ENCODE assay signal across 13 cellular contexts in genomic region chr12:6630696-6631095, GRCh38. TPM values are rescaled to one million over a fixed set of nuclear protein-coding genes. Genes with fewer than 3 reads are reported as not detected.
DNase-seq lines count a peak whose midpoint lies in the region; ATAC-seq, FAIRE-seq and TF ChIP-seq lines count a peak whose summit lies in the region.
"Had no signal": no experiment of that assay in that cellular context is flagged by ENCODE, and none has a peak within 500 bp of the region (broad histone marks: within the 10 kb centered on the region; RNA-seq: fewer than 3 reads in every experiment).

No MANE protein-coding gene starts in this region.

- H3K36me3 Mint-ChIP-seq in T-helper 1 cell treated with Interleukin-12 subunit alpha and Interleukin-12 subunit beta and Interleukin-4 antibody, amounts not matched to agents 30 μg/mL and 1 μg/mL, for 36 hours (ENCODE audit: low read depth), result peaks cover 2% of the 10 kb centered on the region
- H3K36me3 Mint-ChIP-seq in natural killer cell, result no peaks in the 10 kb centered on the region

- no peak for TF ChIP-seq RAD21 in K562 (CRISPR knock-in tag; conservative IDR thresholded peaks at IDR 0.05 in 1 of 2, IDR thresholded peaks at IDR 0.05 in 1 of 2)

- peaks cover 41% of the 10 kb centered on the region for H3K4me1 Mint-ChIP-seq in T-helper 1 cell treated with Interleukin-12 subunit alpha and Interleukin-12 subunit beta and Interleukin-4 antibody, amounts not matched to agents 30 μg/mL and 1 μg/mL, for 36 hours (ENCODE audit: low read depth)
- H3K4me1 Mint-ChIP-seq in natural killer cell, result peaks cover 63 to 69% of the 10 kb centered on the region in 2 donors

- H3K27me3 Mint-ChIP-seq in T-helper 1 cell treated with Interleukin-12 subunit alpha and Interleukin-12 subunit beta and Interleukin-4 antibody, amounts not matched to agents 30 μg/mL and 1 μg/mL, for 36 hours (ENCODE audit: low read depth), result no peaks in the 10 kb centered on the region
- no peaks in the 10 kb centered on the region for H3K27me3 Mint-ChIP-seq in natural killer cell (ENCODE audit: low read depth in 2 of 2)

- H3K27me3 ChIP-seq in K562 (ENCODE audit: control insufficient read depth in 2 of 2, insufficient read depth in 2 of 2, low read length in 2 of 2), result no peaks in the 10 kb centered on the region
- no peaks in the 10 kb centered on the region for H3K27me3 ChIP-seq in thyroid gland

- H3K9ac ChIP-seq in K562 (ENCODE audit: insufficient read depth in 1 of 2, low read depth in 2 of 2, low read length in 2 of 2), result no peak overlapping the region

- peak overlapping the region; percentile 96 for H3K27ac Mint-ChIP-seq in T-helper 1 cell treated with Interleukin-12 subunit alpha and Interleukin-12 subunit beta and Interleukin-4 antibody, amounts not matched to agents 30 μg/mL and 1 μg/mL, for 36 hours
- H3K27ac Mint-ChIP-seq in natural killer cell, result peak overlapping the region; percentile 95 to 99

- no peaks in the 10 kb centered on the region for H3K36me3 ChIP-seq in K562 (ENCODE audit: control insufficient read depth, insufficient read depth, low read length)
- no peaks in the 10 kb centered on the region for H3K36me3 ChIP-seq in thyroid gland

- H3K27ac ChIP-seq in K562 (ENCODE audit: extremely low read depth, low read depth, low read length), result no peak overlapping the region
- H3K27ac ChIP-seq in thyroid gland, result no peak overlapping the region

- H3K9me3 ChIP-seq in K562 (replicated peaks; ENCODE audit: control insufficient read depth, insufficient read depth, low read depth, low read length) (no peaks in the 10 kb centered on the region), thyroid gland (no peaks in the 10 kb centered on the region)

- H3K4me3 ChIP-seq in K562 (no peak overlapping the region), thyroid gland (replicated peaks in 1 of 3) (no peak overlapping the region)

- intact Hi-C loops in K562 (cut with micrococcal nuclease) (no loop called here), natural killer cell (cut with micrococcal nuclease) (no loop called here), thyroid gland (cut with DNase I) (no loop called here)

- H3K4me2 ChIP-seq in K562 (ENCODE audit: insufficient read depth, low read length), result no peak overlapping the region

- no peaks in the 10 kb centered on the region for H3K9me1 ChIP-seq in K562 (ENCODE audit: control insufficient read depth, insufficient read depth, low read length)

- ATAC-seq in K562, result no peak
- no peak for ATAC-seq in natural killer cell

- FAIRE-seq in K562 (lab: Jason Lieb, UNC), result no peak
- FAIRE-seq: islet of Langerhans had no signal

- H3K4me1 ChIP-seq in K562 (replicated peaks in 1 of 2; ENCODE audit: control insufficient read depth in 2 of 2, insufficient read depth in 2 of 2, low read length in 2 of 2), result peaks cover 14 to 31% of the 10 kb centered on the region in 2 experiments; a peak in 4 of 5 replicates
- peaks cover 0 to 17% of the 10 kb centered on the region in 2 donors for H3K4me1 ChIP-seq in thyroid gland

- 88% methylated on average over 7 of the region's 7 CpGs for WGBS in K562 (ENCODE audit: insufficient coverage, low coverage, missing lambda C conversion rate)
- 64 to 66% methylated on average over 7 of the region's 7 CpGs for WGBS in thyroid gland, 2 donors

- CTCF ChIA-PET in K562 (lab: Yijun Ruan, JAX; ENCODE audit: low intra/inter-chr PET ratio), result no interaction called here

- no peaks in the 10 kb centered on the region for H3K9me3 Mint-ChIP-seq in T-helper 1 cell treated with Interleukin-12 subunit alpha and Interleukin-12 subunit beta and Interleukin-4 antibody, amounts not matched to agents 30 μg/mL and 1 μg/mL, for 36 hours
- H3K9me3 Mint-ChIP-seq in natural killer cell, result no peaks in the 10 kb centered on the region

- peak overlapping the region; percentile 74 for H3K4me3 Mint-ChIP-seq in T-helper 1 cell treated with Interleukin-12 subunit alpha and Interleukin-12 subunit beta and Interleukin-4 antibody, amounts not matched to agents 30 μg/mL and 1 μg/mL, for 36 hours
- peak overlapping the region; percentile 97 for H3K4me3 Mint-ChIP-seq in natural killer cell

- TF ChIP-seq POLR2A in K562 (conservative IDR thresholded peaks at IDR 0.05), result no peak
- TF ChIP-seq POLR2A in thyroid gland (IDR thresholded peaks at IDR 0.05), result no peak

- POLR2A ChIA-PET in K562 (lab: Yijun Ruan, JAX), result no interaction called here

- no peaks in the 10 kb centered on the region for H4K20me1 ChIP-seq in K562 (replicated peaks; ENCODE audit: control insufficient read depth, insufficient read depth, low read length)

- H2AFZ ChIP-seq in K562 (ENCODE audit: low read depth, low read length), result no peak overlapping the region

- in situ Hi-C loops in K562 (cut with MboI), result no loop called here

- TF ChIP-seq CTCF in K562 (IDR thresholded peaks at IDR 0.05 in 2 of 3, conservative IDR thresholded peaks at IDR 0.05 in 1 of 3; ENCODE audit: insufficient read depth in 2 of 3, low read depth in 1 of 3, low read length in 3 of 3), result no peak
- no peak for TF ChIP-seq CTCF in natural killer cell (IDR thresholded peaks at IDR 0.05)
- no peak for TF ChIP-seq CTCF in thyroid gland (IDR thresholded peaks at IDR 0.05)

- BruUV-seq in K562 (replicated peaks; lab: Mats Ljungman, UMichigan), result no TSS peak

- peaks cover 19% of the 10 kb centered on the region for H3K79me2 ChIP-seq in K562 (ENCODE audit: control insufficient read depth, insufficient read depth, low read length)

- DNase-seq in T-helper 1 cell (no peak), NCI-H446 treated with DMSO at 0.1 percent for 48 hours (lab: John Stamatoyannopoulos, UW) (peak; percentile 35), K562 (ENCODE audit: extremely low read depth in 1 of 4, low spot score in 3 of 4) (no peak), natural killer cell (no peak), mucosa of gallbladder (ENCODE audit: low spot score) (no peak), thyroid gland (no peak), GM19238 (ENCODE audit: insufficient read length, low spot score) (no peak)
- DNase-seq: 8988T, DND-41, nucleus accumbens, SW 1271 had no signal

- no peak for TF ChIP-seq EP300 in K562 (IDR thresholded peaks at IDR 0.05; ENCODE audit: low read length)

RNA-seq across cellular contexts. Expression of gene LPAR5, which starts 5.1 kb away (rescaled TPM):
- total RNA-seq in K562 (2011; cell fraction: chromatin; rRNA removed; ENCODE audit: low replicate concordance), result 14.4 and 32.5 TPM in 2 replicates
- total RNA-seq in K562 (2011; cell fraction: nucleolus; rRNA removed), result 19.1 and 26.3 TPM in 2 replicates
- total RNA-seq in K562 (2011; cell fraction: nucleoplasm; rRNA removed), result 20.8 and 27.5 TPM in 2 replicates
- total RNA-seq in K562 (2014; rRNA removed), result 3.6 and 4.9 TPM in 2 replicates
- total RNA-seq in K562 (2014; rRNA removed; fragmentation: Illumina TruSeq; extraction: Trizol), result 3.0 and 3.5 TPM in 2 replicates
- 2.7 and 2.8 TPM in 2 replicates for total RNA-seq in K562 (2015; rRNA removed; fragmentation: Illumina TruSeq; extraction: Trizol)
- total RNA-seq in K562 (2021), result 9.2 and 11.7 TPM in 2 replicates
- 5.8 and 7.8 TPM in 2 replicates for polyA plus RNA-seq in K562 (2011; rRNA removed)
- 14.8 and 50.1 TPM in 2 replicates for polyA plus RNA-seq in K562 (2011; cell fraction: cytosol; rRNA removed)
- 5.8 and 13.2 TPM in 2 replicates for polyA plus RNA-seq in K562 (2011; cell fraction: nucleus; rRNA removed)
- polyA plus RNA-seq in K562 (2012), result 8.5 and 9.4 TPM in 2 replicates
- polyA plus RNA-seq in K562 (2014; fragmentation: Illumina TruSeq; extraction: Trizol), result 7.0 and 9.9 TPM in 2 replicates
- 1 to 10 TPM; 1.3 to 2.3 TPM for polyA plus RNA-seq in K562 (2014; fragmentation: Nextera tagmentation; extraction: Ambion mirVana)
- 5.6 and 5.9 TPM in 2 replicates for polyA plus RNA-seq in K562 (2014; rRNA removed)
- polyA minus RNA-seq in K562 (2011; rRNA and poly(A)+ RNA removed), result 4.6 and 7.8 TPM in 2 replicates
- 11.7 and 16.4 TPM in 2 replicates for polyA minus RNA-seq in K562 (2011; cell fraction: cytosol; rRNA and poly(A)+ RNA removed)
- 3.6 and 4.7 TPM in 2 replicates for polyA minus RNA-seq in K562 (2011; cell fraction: nucleus; rRNA and poly(A)+ RNA removed)
- 10 to 100 TPM in 2 of 3 donors, 1 to 10 TPM in 1; 10.0 to 27.8 (median 17.3) TPM for total RNA-seq in natural killer cell
- 15.0 TPM for total RNA-seq in mucosa of gallbladder
- 1 to 10 TPM in 3 of 4 donors, under 1 TPM in 1; 0.78 to 8.1 (median 3.5) TPM for total RNA-seq in thyroid gland

RNA-seq across cellular contexts. Expression of gene ACRBP, which starts 16.5 kb away (rescaled TPM):
- 10.1 and 27.0 TPM in 2 replicates for total RNA-seq in K562 (2011; cell fraction: chromatin; rRNA removed; ENCODE audit: low replicate concordance)
- 11.7 and 20.7 TPM in 2 replicates for total RNA-seq in K562 (2011; cell fraction: nucleolus; rRNA removed)
- total RNA-seq in K562 (2011; cell fraction: nucleoplasm; rRNA removed), result 12.6 and 15.5 TPM in 2 replicates
- 5.3 and 10.5 TPM in 2 replicates for total RNA-seq in K562 (2014; rRNA removed)
- total RNA-seq in K562 (2014; rRNA removed; fragmentation: Illumina TruSeq; extraction: Trizol), result 5.5 and 7.9 TPM in 2 replicates
- total RNA-seq in K562 (2015; rRNA removed; fragmentation: Illumina TruSeq; extraction: Trizol), result 3.1 and 3.5 TPM in 2 replicates
- 16.8 and 18.0 TPM in 2 replicates for total RNA-seq in K562 (2021)
- 13.2 and 28.6 TPM in 2 replicates for polyA plus RNA-seq in K562 (2011; rRNA removed)
- polyA plus RNA-seq in K562 (2011; cell fraction: cytosol; rRNA removed), result 12.3 and 15.6 TPM in 2 replicates
- polyA plus RNA-seq in K562 (2011; cell fraction: nucleus; rRNA removed), result 79.2 and 89.4 TPM in 2 replicates
- 13.4 and 22.7 TPM in 2 replicates for polyA plus RNA-seq in K562 (2012)
- 7.2 and 8.4 TPM in 2 replicates for polyA plus RNA-seq in K562 (2014; fragmentation: Illumina TruSeq; extraction: Trizol)
- polyA plus RNA-seq in K562 (2014; fragmentation: Nextera tagmentation; extraction: Ambion mirVana), result 10 to 100 TPM; 23.1 to 31.8 TPM
- 4.4 and 6.7 TPM in 2 replicates for polyA plus RNA-seq in K562 (2014; rRNA removed)
- polyA minus RNA-seq in K562 (2011; rRNA and poly(A)+ RNA removed), result 4.0 and 4.5 TPM in 2 replicates
- 5.4 and 7.3 TPM in 2 replicates for polyA minus RNA-seq in K562 (2011; cell fraction: cytosol; rRNA and poly(A)+ RNA removed)
- polyA minus RNA-seq in K562 (2011; cell fraction: nucleus; rRNA and poly(A)+ RNA removed), result 4.4 and 11.2 TPM in 2 replicates
- total RNA-seq in natural killer cell, result 10 to 100 TPM in 1 of 3 donors, 1 to 10 TPM in 2; 2.1 to 12.2 (median 4.7) TPM
- 9.8 TPM for total RNA-seq in mucosa of gallbladder
- 10 to 100 TPM in 2 of 4 donors, 1 to 10 TPM in 2; 8.9 to 11.4 (median 10.4) TPM for total RNA-seq in thyroid gland

RNA-seq across cellular contexts. Expression of gene CHD4, which starts 23.5 kb away (rescaled TPM):
- total RNA-seq in K562 (2011; cell fraction: chromatin; rRNA removed; ENCODE audit: low replicate concordance), result 526 and 534 TPM in 2 replicates
- total RNA-seq in K562 (2011; cell fraction: nucleolus; rRNA removed), result 244 and 272 TPM in 2 replicates
- total RNA-seq in K562 (2011; cell fraction: nucleoplasm; rRNA removed), result 296 and 379 TPM in 2 replicates
- total RNA-seq in K562 (2014; rRNA removed) (392 and 404 TPM in 2 replicates), K562 (2014; rRNA removed; fragmentation: Illumina TruSeq; extraction: Trizol) (231 and 265 TPM in 2 replicates), K562 (2015; rRNA removed; fragmentation: Illumina TruSeq; extraction: Trizol) (271 and 272 TPM in 2 replicates), K562 (2021) (353 and 384 TPM in 2 replicates), natural killer cell (100 to 1,000 TPM; 568 to 795 (median 658) TPM), mucosa of gallbladder (220 TPM), thyroid gland (100 to 1,000 TPM; 152 to 337 (median 263) TPM)
- polyA plus RNA-seq in K562 (2011; rRNA removed) (119 and 126 TPM in 2 replicates), K562 (2014; fragmentation: Illumina TruSeq; extraction: Trizol) (346 and 375 TPM in 2 replicates), K562 (2014; fragmentation: Nextera tagmentation; extraction: Ambion mirVana) (10 to 100 TPM; 82.1 to 90.3 TPM), K562 (2014; rRNA removed) (211 and 214 TPM in 2 replicates)
- polyA plus RNA-seq in K562 (2011; cell fraction: cytosol; rRNA removed), result 151 and 165 TPM in 2 replicates
- 184 and 336 TPM in 2 replicates for polyA plus RNA-seq in K562 (2011; cell fraction: nucleus; rRNA removed)
- 162 and 218 TPM in 2 replicates for polyA plus RNA-seq in K562 (2012)
- 272 and 274 TPM in 2 replicates for polyA minus RNA-seq in K562 (2011; rRNA and poly(A)+ RNA removed)
- polyA minus RNA-seq in K562 (2011; cell fraction: cytosol; rRNA and poly(A)+ RNA removed), result 222 and 251 TPM in 2 replicates
- polyA minus RNA-seq in K562 (2011; cell fraction: nucleus; rRNA and poly(A)+ RNA removed), result 81.5 and 99.4 TPM in 2 replicates

RNA-seq across cellular contexts. Expression of gene ING4, which starts 32.2 kb away (rescaled TPM):
- total RNA-seq in K562 (2011; cell fraction: chromatin; rRNA removed; ENCODE audit: low replicate concordance), result 36.0 and 36.8 TPM in 2 replicates
- 22.8 and 26.7 TPM in 2 replicates for total RNA-seq in K562 (2011; cell fraction: nucleolus; rRNA removed)
- 20.7 and 22.2 TPM in 2 replicates for total RNA-seq in K562 (2011; cell fraction: nucleoplasm; rRNA removed)
- total RNA-seq in K562 (2014; rRNA removed) (12.8 and 15.7 TPM in 2 replicates), K562 (2014; rRNA removed; fragmentation: Illumina TruSeq; extraction: Trizol) (16.4 and 19.7 TPM in 2 replicates), K562 (2015; rRNA removed; fragmentation: Illumina TruSeq; extraction: Trizol) (11.0 and 11.6 TPM in 2 replicates), K562 (2021) (13.0 and 14.0 TPM in 2 replicates), natural killer cell (10 to 100 TPM; 29.9 to 40.9 (median 30.2) TPM), mucosa of gallbladder (58.0 TPM), thyroid gland (10 to 100 TPM; 52.7 to 85.1 (median 67.2) TPM)
- polyA plus RNA-seq in K562 (2011; rRNA removed) (30.2 and 32.1 TPM in 2 replicates), K562 (2014; fragmentation: Illumina TruSeq; extraction: Trizol) (27.3 and 28.4 TPM in 2 replicates), K562 (2014; fragmentation: Nextera tagmentation; extraction: Ambion mirVana) (1 to 10 TPM; 6.6 to 8.4 TPM), K562 (2014; rRNA removed) (23.8 and 23.9 TPM in 2 replicates)
- 16.1 and 24.2 TPM in 2 replicates for polyA plus RNA-seq in K562 (2011; cell fraction: cytosol; rRNA removed)
- polyA plus RNA-seq in K562 (2011; cell fraction: nucleus; rRNA removed), result 66.6 and 104 TPM in 2 replicates
- 18.1 and 28.0 TPM in 2 replicates for polyA plus RNA-seq in K562 (2012)
- polyA minus RNA-seq in K562 (2011; rRNA and poly(A)+ RNA removed), result 10.8 and 11.3 TPM in 2 replicates
- polyA minus RNA-seq in K562 (2011; cell fraction: cytosol; rRNA and poly(A)+ RNA removed), result 4.6 and 5.0 TPM in 2 replicates
- polyA minus RNA-seq in K562 (2011; cell fraction: nucleus; rRNA and poly(A)+ RNA removed), result 5.0 and 12.2 TPM in 2 replicates

RNA-seq across cellular contexts. Expression of gene ZNF384, which starts 58.5 kb away (rescaled TPM):
- 96.1 and 146 TPM in 2 replicates for total RNA-seq in K562 (2011; cell fraction: chromatin; rRNA removed; ENCODE audit: low replicate concordance)
- total RNA-seq in K562 (2011; cell fraction: nucleolus; rRNA removed), result 75.5 and 81.2 TPM in 2 replicates
- 65.2 and 76.0 TPM in 2 replicates for total RNA-seq in K562 (2011; cell fraction: nucleoplasm; rRNA removed)
- 9.6 and 21.4 TPM in 2 replicates for total RNA-seq in K562 (2014; rRNA removed)
- total RNA-seq in K562 (2014; rRNA removed; fragmentation: Illumina TruSeq; extraction: Trizol), result 16.4 and 21.3 TPM in 2 replicates
- total RNA-seq in K562 (2015; rRNA removed; fragmentation: Illumina TruSeq; extraction: Trizol), result 20.2 and 21.6 TPM in 2 replicates
- 34.3 and 36.9 TPM in 2 replicates for total RNA-seq in K562 (2021)
- 38.2 and 51.4 TPM in 2 replicates for polyA plus RNA-seq in K562 (2011; rRNA removed)
- polyA plus RNA-seq in K562 (2011; cell fraction: cytosol; rRNA removed), result 35.9 and 44.8 TPM in 2 replicates
- polyA plus RNA-seq in K562 (2011; cell fraction: nucleus; rRNA removed), result 99.6 and 126 TPM in 2 replicates
- polyA plus RNA-seq in K562 (2012), result 41.7 and 43.3 TPM in 2 replicates
- polyA plus RNA-seq in K562 (2014; fragmentation: Illumina TruSeq; extraction: Trizol), result 62.1 and 64.8 TPM in 2 replicates
- under 1 TPM; 0.36 to 0.42 TPM for polyA plus RNA-seq in K562 (2014; fragmentation: Nextera tagmentation; extraction: Ambion mirVana)
- polyA plus RNA-seq in K562 (2014; rRNA removed), result 29.1 and 39.4 TPM in 2 replicates
- polyA minus RNA-seq in K562 (2011; rRNA and poly(A)+ RNA removed), result 35.3 and 38.2 TPM in 2 replicates
- 27.3 and 34.6 TPM in 2 replicates for polyA minus RNA-seq in K562 (2011; cell fraction: cytosol; rRNA and poly(A)+ RNA removed)
- 30.6 and 48.9 TPM in 2 replicates for polyA minus RNA-seq in K562 (2011; cell fraction: nucleus; rRNA and poly(A)+ RNA removed)
- total RNA-seq in natural killer cell, result 100 to 1,000 TPM in 2 of 3 donors, 10 to 100 TPM in 1; 95.1 to 101 (median 100) TPM
- 60.6 TPM for total RNA-seq in mucosa of gallbladder
- total RNA-seq in thyroid gland, result 10 to 100 TPM; 41.9 to 72.8 (median 53.1) TPM
